In the genomic region with DNA sequence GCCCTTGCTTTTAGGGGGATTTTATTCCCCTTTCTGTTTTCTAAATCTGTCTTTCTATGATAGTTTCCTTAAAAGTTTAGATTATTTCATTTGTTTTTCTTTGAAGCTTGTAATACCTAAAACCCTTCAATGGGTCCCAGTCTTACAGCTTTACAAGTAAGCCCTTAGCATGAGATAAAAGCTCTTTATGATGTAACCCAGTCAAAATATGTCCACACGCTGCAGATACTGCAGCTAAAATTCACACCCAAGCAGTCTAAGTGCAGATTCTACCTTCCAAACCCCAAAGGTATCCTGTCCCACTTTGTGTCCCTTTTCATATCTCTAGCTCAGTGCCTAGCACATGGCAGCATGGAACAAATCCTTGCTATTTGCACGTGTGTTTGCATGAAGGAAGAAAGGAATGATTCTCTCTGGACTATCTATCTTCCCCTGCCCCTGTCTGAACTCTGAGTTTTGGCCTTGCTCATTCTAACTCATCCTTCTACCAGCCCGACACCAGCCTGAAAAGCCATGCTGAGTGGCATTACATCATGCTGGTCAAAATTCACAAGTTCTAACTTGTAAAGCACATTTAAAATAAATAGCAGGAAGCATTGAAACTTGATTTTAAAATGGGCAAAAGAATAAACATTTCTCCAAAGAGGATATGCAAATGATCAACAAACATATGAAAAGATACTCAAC, we compare ENCODE assay signal across 32 cellular contexts.
"Had no signal": no experiment of that assay in that cellular context is flagged by ENCODE, and none has a peak within 500 bp of the region (broad histone marks: within the 10 kb centered on the region; RNA-seq: fewer than 3 reads in every experiment).

No MANE protein-coding gene starts in this region.

- H3K9ac ChIP-seq: SK-N-SH had no signal

- H3K27me3 Mint-ChIP-seq: activated CD4-positive, alpha-beta memory T cell treated with anti-CD3 and anti-CD28 coated beads for 36 hours; activated naive CD4-positive, alpha-beta T cell treated with anti-CD3 and anti-CD28 coated beads, Interleukin-2, amount 10 ng/mL, durations not matched to agents 7 days and 5 days had no signal

- H3K4me2 ChIP-seq: SK-N-SH had no signal

- H3K4me1 ChIP-seq: Peyer's patch had no signal

- ATAC-seq: activated naive CD8-positive, alpha-beta T cell treated with anti-CD3 and anti-CD28 coated beads, Interleukin-2, amount 50 U/mL, for 24 hours; activated T-cell treated with anti-CD3 and anti-CD28 coated beads, Interleukin-2, amount 50 U/mL, for 4 hours; K562; PC-3 had no signal

- H3K4me1 Mint-ChIP-seq: activated B cell treated with CpG ODN at 0.5 μM for 24 hours; activated naive CD4-positive, alpha-beta T cell treated with anti-CD3 and anti-CD28 coated beads, Interleukin-2, amount 10 ng/mL, durations not matched to agents 7 days and 5 days; activated naive CD8-positive, alpha-beta T cell treated with anti-CD3 and anti-CD28 coated beads, Interleukin-2, amount 50 U/mL, for 24 hours had no signal

- H3K9me2 ChIP-seq: SK-N-SH had no signal

- H3K27ac Mint-ChIP-seq: activated B cell treated with CpG ODN at 0.5 μM for 24 hours; activated CD4-positive, alpha-beta memory T cell treated with anti-CD3 and anti-CD28 coated beads for 36 hours; activated naive CD4-positive, alpha-beta T cell treated with anti-CD3 and anti-CD28 coated beads, Interleukin-2, amount 10 ng/mL, durations not matched to agents 7 days and 5 days; activated naive CD8-positive, alpha-beta T cell; activated naive CD8-positive, alpha-beta T cell treated with anti-CD3 and anti-CD28 coated beads, Interleukin-2, amount 50 U/mL, for 24 hours; activated T-helper 1 cell treated with anti-CD3 and anti-CD28 coated beads, Interleukin-12 subunit alpha, Interleukin-12 subunit beta, Interleukin-2, Interleukin-4 antibody, amounts not matched to agents 30 ng/mL and 10 ng/mL and 1 ng/mL, durations not matched to agents 14 hours and 24 hours and 36 hours; T-helper 1 cell treated with Interleukin-12 subunit alpha and Interleukin-12 subunit beta and Interleukin-4 antibody, amounts not matched to agents 30 μg/mL and 1 μg/mL, for 36 hours; T-helper 2 cell treated with Interferon-gamma antibody and Interleukin-4, amounts not matched to agents 5 μg/mL and 100 μg/mL, for 36 hours had no signal

- DNase-seq: activated B cell treated with CpG ODN at 0.5 μM for 24 hours; activated CD4-positive, alpha-beta memory T cell treated with anti-CD3 and anti-CD28 coated beads for 36 hours; activated CD4-positive, alpha-beta T cell treated with anti-CD3 and anti-CD28 coated beads for 4 hours; activated CD4-positive, alpha-beta T cell treated with anti-CD3 and anti-CD28 coated beads, Interleukin-2, amount 50 U/mL, for 1 hour; activated CD4-positive, CD25-positive, alpha-beta regulatory T cell treated with anti-CD3 and anti-CD28 coated beads, Interleukin-2, amount 50 U/mL, for 72 hours; activated CD8-positive, alpha-beta memory T cell treated with anti-CD3 and anti-CD28 coated beads, Interleukin-2, amount 50 U/mL, for 4 hours; activated effector memory CD4-positive, alpha-beta T cell treated with Interleukin-2 at 50 U/mL for 16 hours; activated naive CD4-positive, alpha-beta T cell treated with anti-CD3 and anti-CD28 coated beads, Interleukin-2, amount 10 ng/mL, durations not matched to agents 7 days and 5 days; activated naive CD8-positive, alpha-beta T cell treated with anti-CD3 and anti-CD28 coated beads, Interleukin-2, amount 50 U/mL, for 24 hours; activated T-cell treated with anti-CD3 and anti-CD28 coated beads for 4 hours; activated T-cell treated with anti-CD3 and anti-CD28 coated beads, Interleukin-2, amount 50 U/mL, for 4 hours; amniotic stem cell; aorta; brain microvascular endothelial cell; NCI-H1105 treated with DMSO at 0.1 percent for 48 hours; NCI-H1436; NCI-H1694; NCI-H1930; NCI-H2081 treated with DMSO at 0.1 percent for 48 hours; NCI-H345; NCI-H524 treated with DMSO at 0.1 percent for 48 hours; PC-3; Peyer's patch; RPMI8226; SHP77 treated with DMSO at 0.1 percent for 48 hours; SK-N-SH had no signal

- H3K4me3 ChIP-seq: K562, Peyer's patch, SJSA1 had no signal

- H3K27ac ChIP-seq: brain microvascular endothelial cell, Peyer's patch, SJSA1 had no signal

- H3K36me3 ChIP-seq: brain microvascular endothelial cell, Peyer's patch, SJSA1 had no signal

- H3K36me3 Mint-ChIP-seq: activated CD4-positive, alpha-beta memory T cell treated with anti-CD3 and anti-CD28 coated beads for 36 hours; activated naive CD4-positive, alpha-beta T cell treated with anti-CD3 and anti-CD28 coated beads, Interleukin-2, amount 10 ng/mL, durations not matched to agents 7 days and 5 days had no signal

- H3K9me3 ChIP-seq: Peyer's patch, SJSA1, SK-N-SH had no signal

- H3K4me3 Mint-ChIP-seq: activated B cell treated with CpG ODN at 0.5 μM for 24 hours; activated CD4-positive, alpha-beta memory T cell treated with anti-CD3 and anti-CD28 coated beads for 36 hours; activated naive CD4-positive, alpha-beta T cell treated with anti-CD3 and anti-CD28 coated beads, Interleukin-2, amount 10 ng/mL, durations not matched to agents 7 days and 5 days; activated naive CD8-positive, alpha-beta T cell; activated naive CD8-positive, alpha-beta T cell treated with anti-CD3 and anti-CD28 coated beads, Interleukin-2, amount 50 U/mL, for 24 hours; activated T-cell treated with anti-CD3 and anti-CD28 coated beads, Interleukin-2, amount 50 U/mL, for 4 hours; activated T-helper 1 cell treated with anti-CD3 and anti-CD28 coated beads, Interleukin-12 subunit alpha, Interleukin-12 subunit beta, Interleukin-2, Interleukin-4 antibody, amounts not matched to agents 30 ng/mL and 10 ng/mL and 1 ng/mL, durations not matched to agents 14 hours and 24 hours and 36 hours; T-helper 1 cell treated with Interleukin-12 subunit alpha and Interleukin-12 subunit beta and Interleukin-4 antibody, amounts not matched to agents 30 μg/mL and 1 μg/mL, for 36 hours; T-helper 2 cell treated with Interferon-gamma antibody and Interleukin-4, amounts not matched to agents 5 μg/mL and 100 μg/mL, for 36 hours had no signal

- H3K27me3 ChIP-seq: brain microvascular endothelial cell, Peyer's patch, SJSA1 had no signal
